32 cellular contexts compared by ENCODE assay signal in genomic region chr14:33463731-33464130, GRCh38.
"Had no signal": no experiment of that assay in that cellular context is flagged by ENCODE, and none has a peak within 500 bp of the region (broad histone marks: within the 10 kb centered on the region; RNA-seq: fewer than 3 reads in every experiment).

No MANE protein-coding gene starts in this region.

- H3K36me3 Mint-ChIP-seq: activated naive CD4-positive, alpha-beta T cell treated with anti-CD3 and anti-CD28 coated beads, Interleukin-2, amount 10 ng/mL, durations not matched to agents 7 days and 5 days; activated naive CD4-positive, alpha-beta T cell treated with anti-CD3 and anti-CD28 coated beads, Interleukin-2, amount 50 U/mL, for 72 hours; activated naive CD8-positive, alpha-beta T cell treated with anti-CD3 and anti-CD28 coated beads, Interleukin-2, amount 10 ng/mL, durations not matched to agents 7 days and 5 days; brain had no signal

- H3K4me3 Mint-ChIP-seq: activated CD4-positive, alpha-beta memory T cell treated with anti-CD3 and anti-CD28 coated beads, Interleukin-2, amount 10 ng/mL, durations not matched to agents 7 days and 5 days; activated CD4-positive, alpha-beta T cell treated with anti-CD3 and anti-CD28 coated beads for 36 hours; activated CD4-positive, alpha-beta T cell treated with anti-CD3 and anti-CD28 coated beads, Interleukin-2, amount 10 ng/mL, durations not matched to agents 24 days and 14 days; activated naive CD4-positive, alpha-beta T cell treated with anti-CD3 and anti-CD28 coated beads, Interleukin-2, amount 10 ng/mL, durations not matched to agents 7 days and 5 days; activated naive CD8-positive, alpha-beta T cell treated with anti-CD3 and anti-CD28 coated beads, Interleukin-2, amount 10 ng/mL, durations not matched to agents 7 days and 5 days; activated T-cell treated with anti-CD3 and anti-CD28 coated beads, Interleukin-2, amount 50 U/mL, for 24 hours; activated T-cell treated with anti-CD3 and anti-CD28 coated beads, Interleukin-2, amount 50 U/mL, for 72 hours; brain; dendritic cell treated with granulocyte-macrophage colony-stimulating factor and Interleukin-4, amounts not matched to agents 40 ng/mL and 50 ng/mL, for 4 days; endodermal cell; T-helper 17 cell; T-helper 2 cell treated with Interferon-gamma antibody and Interleukin-4, amounts not matched to agents 5 μg/mL and 100 μg/mL, for 36 hours had no signal

- H3K9me3 Mint-ChIP-seq: activated CD4-positive, alpha-beta memory T cell treated with anti-CD3 and anti-CD28 coated beads, Interleukin-2, amount 10 ng/mL, durations not matched to agents 7 days and 5 days; activated CD4-positive, alpha-beta T cell treated with anti-CD3 and anti-CD28 coated beads, Interleukin-2, amount 10 ng/mL, durations not matched to agents 24 days and 14 days; activated naive CD4-positive, alpha-beta T cell treated with anti-CD3 and anti-CD28 coated beads, Interleukin-2, amount 10 ng/mL, durations not matched to agents 7 days and 5 days; activated naive CD4-positive, alpha-beta T cell treated with anti-CD3 and anti-CD28 coated beads, Interleukin-2, amount 50 U/mL, for 72 hours; activated naive CD8-positive, alpha-beta T cell treated with anti-CD3 and anti-CD28 coated beads, Interleukin-2, amount 10 ng/mL, durations not matched to agents 7 days and 5 days; activated T-cell treated with anti-CD3 and anti-CD28 coated beads, Interleukin-2, amount 50 U/mL, for 24 hours; activated T-cell treated with anti-CD3 and anti-CD28 coated beads, Interleukin-2, amount 50 U/mL, for 72 hours; brain; dendritic cell treated with granulocyte-macrophage colony-stimulating factor and Interleukin-4, amounts not matched to agents 40 ng/mL and 50 ng/mL, for 4 days; endodermal cell; T-helper 2 cell treated with Interferon-gamma antibody and Interleukin-4, amounts not matched to agents 5 μg/mL and 100 μg/mL, for 36 hours had no signal

- H3K4me1 ChIP-seq: ascending aorta, breast epithelium had no signal

- H3K27me3 Mint-ChIP-seq: activated CD4-positive, alpha-beta memory T cell treated with anti-CD3 and anti-CD28 coated beads, Interleukin-2, amount 10 ng/mL, durations not matched to agents 7 days and 5 days; activated CD4-positive, alpha-beta T cell treated with anti-CD3 and anti-CD28 coated beads for 36 hours; activated CD4-positive, alpha-beta T cell treated with anti-CD3 and anti-CD28 coated beads, Interleukin-2, amount 10 ng/mL, durations not matched to agents 24 days and 14 days; activated naive CD4-positive, alpha-beta T cell treated with anti-CD3 and anti-CD28 coated beads, Interleukin-2, amount 10 ng/mL, durations not matched to agents 7 days and 5 days; activated naive CD8-positive, alpha-beta T cell treated with anti-CD3 and anti-CD28 coated beads, Interleukin-2, amount 10 ng/mL, durations not matched to agents 7 days and 5 days; activated T-cell treated with anti-CD3 and anti-CD28 coated beads, Interleukin-2, amount 50 U/mL, for 24 hours; brain; dendritic cell treated with granulocyte-macrophage colony-stimulating factor and Interleukin-4, amounts not matched to agents 40 ng/mL and 50 ng/mL, for 4 days had no signal

- FAIRE-seq: frontal cortex had no signal

- H3K27ac ChIP-seq: ascending aorta, breast epithelium, cardiac muscle cell, coronary artery had no signal

- H3K36me3 ChIP-seq: ascending aorta, breast epithelium, cardiac muscle cell had no signal

- H3K27ac Mint-ChIP-seq: activated CD4-positive, alpha-beta memory T cell treated with anti-CD3 and anti-CD28 coated beads, Interleukin-2, amount 10 ng/mL, durations not matched to agents 7 days and 5 days; activated CD4-positive, alpha-beta T cell treated with anti-CD3 and anti-CD28 coated beads for 36 hours; activated CD4-positive, alpha-beta T cell treated with anti-CD3 and anti-CD28 coated beads, Interleukin-2, amount 10 ng/mL, durations not matched to agents 24 days and 14 days; activated naive CD4-positive, alpha-beta T cell treated with anti-CD3 and anti-CD28 coated beads, Interleukin-2, amount 10 ng/mL, durations not matched to agents 7 days and 5 days; activated naive CD4-positive, alpha-beta T cell treated with anti-CD3 and anti-CD28 coated beads, Interleukin-2, amount 50 U/mL, for 72 hours; activated naive CD8-positive, alpha-beta T cell treated with anti-CD3 and anti-CD28 coated beads, Interleukin-2, amount 10 ng/mL, durations not matched to agents 7 days and 5 days; activated T-cell treated with anti-CD3 and anti-CD28 coated beads, Interleukin-2, amount 50 U/mL, for 24 hours; activated T-cell treated with anti-CD3 and anti-CD28 coated beads, Interleukin-2, amount 50 U/mL, for 72 hours; dendritic cell treated with granulocyte-macrophage colony-stimulating factor and Interleukin-4, amounts not matched to agents 40 ng/mL and 50 ng/mL, for 4 days; endodermal cell; T-helper 17 cell; T-helper 2 cell treated with Interferon-gamma antibody and Interleukin-4, amounts not matched to agents 5 μg/mL and 100 μg/mL, for 36 hours had no signal

- H3K9me3 ChIP-seq: ascending aorta, breast epithelium had no signal

- H3K27me3 ChIP-seq: ascending aorta, breast epithelium, cardiac muscle cell, dorsolateral prefrontal cortex had no signal

- H3K4me1 Mint-ChIP-seq: activated CD4-positive, alpha-beta memory T cell treated with anti-CD3 and anti-CD28 coated beads, Interleukin-2, amount 10 ng/mL, durations not matched to agents 7 days and 5 days; activated CD4-positive, alpha-beta T cell treated with anti-CD3 and anti-CD28 coated beads for 36 hours; activated CD4-positive, alpha-beta T cell treated with anti-CD3 and anti-CD28 coated beads, Interleukin-2, amount 10 ng/mL, durations not matched to agents 24 days and 14 days; activated naive CD4-positive, alpha-beta T cell treated with anti-CD3 and anti-CD28 coated beads, Interleukin-2, amount 10 ng/mL, durations not matched to agents 7 days and 5 days; activated naive CD8-positive, alpha-beta T cell treated with anti-CD3 and anti-CD28 coated beads, Interleukin-2, amount 10 ng/mL, durations not matched to agents 7 days and 5 days; T-helper 17 cell had no signal

- ATAC-seq: activated CD4-positive, alpha-beta T cell treated with anti-CD3 and anti-CD28 coated beads for 36 hours; activated naive CD4-positive, alpha-beta T cell treated with anti-CD3 and anti-CD28 coated beads, Interleukin-2, amount 50 U/mL, for 72 hours; activated T-cell treated with anti-CD3 and anti-CD28 coated beads, Interleukin-2, amount 50 U/mL, for 72 hours; esophagus mucosa; T-helper 17 cell had no signal

- DNase-seq: activated CD4-positive, alpha-beta memory T cell treated with anti-CD3 and anti-CD28 coated beads, Interleukin-2, amount 10 ng/mL, durations not matched to agents 7 days and 5 days; activated CD4-positive, alpha-beta T cell treated with anti-CD3 and anti-CD28 coated beads for 36 hours; activated CD4-positive, alpha-beta T cell treated with anti-CD3 and anti-CD28 coated beads, Interleukin-2, amount 10 ng/mL, durations not matched to agents 24 days and 14 days; activated CD4-positive, CD25-positive, alpha-beta regulatory T cell; activated CD4-positive, CD25-positive, alpha-beta regulatory T cell treated with anti-CD3 and anti-CD28 coated beads, Interleukin-2, amount 50 U/mL, for 72 hours; activated CD8-positive, alpha-beta memory T cell treated with anti-CD3 and anti-CD28 coated beads, Interleukin-2, amount 50 U/mL, for 48 hours; activated gamma-delta T cell; activated naive CD4-positive, alpha-beta T cell; activated naive CD4-positive, alpha-beta T cell treated with anti-CD3 and anti-CD28 coated beads, Interleukin-2, amount 10 ng/mL, durations not matched to agents 7 days and 5 days; activated naive CD8-positive, alpha-beta T cell treated with anti-CD3 and anti-CD28 coated beads, Interleukin-2, amount 10 ng/mL, durations not matched to agents 7 days and 5 days; activated T-cell treated with anti-CD3 and anti-CD28 coated beads for 4 hours; activated T-cell treated with anti-CD3 and anti-CD28 coated beads, Interleukin-2, amount 50 U/mL, for 24 hours; activated T-cell treated with anti-CD3 and anti-CD28 coated beads, Interleukin-2, amount 50 U/mL, for 72 hours; central memory CD4-positive, alpha-beta T cell; dorsolateral prefrontal cortex; effector memory CD4-positive, alpha-beta T cell; endodermal cell; foreskin fibroblast; head of caudate nucleus; T-helper 1 cell; T-helper 17 cell; T1000 had no signal

- H3K4me3 ChIP-seq: ascending aorta, breast epithelium, cardiac muscle cell, coronary artery, dorsolateral prefrontal cortex had no signal
